ENCODE assay signal across 1 cellular context in the genomic region with DNA sequence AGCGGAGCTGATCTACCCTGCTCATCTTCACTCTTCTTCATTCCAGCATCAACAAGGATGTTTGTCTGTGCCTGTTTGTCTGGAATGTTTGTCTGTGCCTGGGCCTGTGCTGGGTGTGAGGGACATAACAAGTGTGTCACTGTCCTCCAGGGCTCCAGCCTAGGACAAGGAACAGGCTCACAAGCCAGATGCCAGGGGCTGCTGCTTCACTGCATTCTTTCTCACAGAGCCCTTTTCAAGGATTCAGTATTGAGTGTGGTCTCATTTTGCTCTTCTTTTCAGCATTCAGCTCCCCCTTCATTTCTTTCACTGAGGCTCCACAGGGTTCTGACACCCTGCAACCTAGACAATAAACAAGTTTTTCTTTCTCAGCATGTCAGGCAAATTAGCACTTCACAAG.
TF ChIP-seq lines count a peak whose summit lies in the region.

No MANE protein-coding gene starts in this region.

TF ChIP-seq in GM23338, 12 proteins besides CTCF, POLR2A, EP300 and RAD21 (continued from another document):
- TF ChIP-seq, protein P1, sequence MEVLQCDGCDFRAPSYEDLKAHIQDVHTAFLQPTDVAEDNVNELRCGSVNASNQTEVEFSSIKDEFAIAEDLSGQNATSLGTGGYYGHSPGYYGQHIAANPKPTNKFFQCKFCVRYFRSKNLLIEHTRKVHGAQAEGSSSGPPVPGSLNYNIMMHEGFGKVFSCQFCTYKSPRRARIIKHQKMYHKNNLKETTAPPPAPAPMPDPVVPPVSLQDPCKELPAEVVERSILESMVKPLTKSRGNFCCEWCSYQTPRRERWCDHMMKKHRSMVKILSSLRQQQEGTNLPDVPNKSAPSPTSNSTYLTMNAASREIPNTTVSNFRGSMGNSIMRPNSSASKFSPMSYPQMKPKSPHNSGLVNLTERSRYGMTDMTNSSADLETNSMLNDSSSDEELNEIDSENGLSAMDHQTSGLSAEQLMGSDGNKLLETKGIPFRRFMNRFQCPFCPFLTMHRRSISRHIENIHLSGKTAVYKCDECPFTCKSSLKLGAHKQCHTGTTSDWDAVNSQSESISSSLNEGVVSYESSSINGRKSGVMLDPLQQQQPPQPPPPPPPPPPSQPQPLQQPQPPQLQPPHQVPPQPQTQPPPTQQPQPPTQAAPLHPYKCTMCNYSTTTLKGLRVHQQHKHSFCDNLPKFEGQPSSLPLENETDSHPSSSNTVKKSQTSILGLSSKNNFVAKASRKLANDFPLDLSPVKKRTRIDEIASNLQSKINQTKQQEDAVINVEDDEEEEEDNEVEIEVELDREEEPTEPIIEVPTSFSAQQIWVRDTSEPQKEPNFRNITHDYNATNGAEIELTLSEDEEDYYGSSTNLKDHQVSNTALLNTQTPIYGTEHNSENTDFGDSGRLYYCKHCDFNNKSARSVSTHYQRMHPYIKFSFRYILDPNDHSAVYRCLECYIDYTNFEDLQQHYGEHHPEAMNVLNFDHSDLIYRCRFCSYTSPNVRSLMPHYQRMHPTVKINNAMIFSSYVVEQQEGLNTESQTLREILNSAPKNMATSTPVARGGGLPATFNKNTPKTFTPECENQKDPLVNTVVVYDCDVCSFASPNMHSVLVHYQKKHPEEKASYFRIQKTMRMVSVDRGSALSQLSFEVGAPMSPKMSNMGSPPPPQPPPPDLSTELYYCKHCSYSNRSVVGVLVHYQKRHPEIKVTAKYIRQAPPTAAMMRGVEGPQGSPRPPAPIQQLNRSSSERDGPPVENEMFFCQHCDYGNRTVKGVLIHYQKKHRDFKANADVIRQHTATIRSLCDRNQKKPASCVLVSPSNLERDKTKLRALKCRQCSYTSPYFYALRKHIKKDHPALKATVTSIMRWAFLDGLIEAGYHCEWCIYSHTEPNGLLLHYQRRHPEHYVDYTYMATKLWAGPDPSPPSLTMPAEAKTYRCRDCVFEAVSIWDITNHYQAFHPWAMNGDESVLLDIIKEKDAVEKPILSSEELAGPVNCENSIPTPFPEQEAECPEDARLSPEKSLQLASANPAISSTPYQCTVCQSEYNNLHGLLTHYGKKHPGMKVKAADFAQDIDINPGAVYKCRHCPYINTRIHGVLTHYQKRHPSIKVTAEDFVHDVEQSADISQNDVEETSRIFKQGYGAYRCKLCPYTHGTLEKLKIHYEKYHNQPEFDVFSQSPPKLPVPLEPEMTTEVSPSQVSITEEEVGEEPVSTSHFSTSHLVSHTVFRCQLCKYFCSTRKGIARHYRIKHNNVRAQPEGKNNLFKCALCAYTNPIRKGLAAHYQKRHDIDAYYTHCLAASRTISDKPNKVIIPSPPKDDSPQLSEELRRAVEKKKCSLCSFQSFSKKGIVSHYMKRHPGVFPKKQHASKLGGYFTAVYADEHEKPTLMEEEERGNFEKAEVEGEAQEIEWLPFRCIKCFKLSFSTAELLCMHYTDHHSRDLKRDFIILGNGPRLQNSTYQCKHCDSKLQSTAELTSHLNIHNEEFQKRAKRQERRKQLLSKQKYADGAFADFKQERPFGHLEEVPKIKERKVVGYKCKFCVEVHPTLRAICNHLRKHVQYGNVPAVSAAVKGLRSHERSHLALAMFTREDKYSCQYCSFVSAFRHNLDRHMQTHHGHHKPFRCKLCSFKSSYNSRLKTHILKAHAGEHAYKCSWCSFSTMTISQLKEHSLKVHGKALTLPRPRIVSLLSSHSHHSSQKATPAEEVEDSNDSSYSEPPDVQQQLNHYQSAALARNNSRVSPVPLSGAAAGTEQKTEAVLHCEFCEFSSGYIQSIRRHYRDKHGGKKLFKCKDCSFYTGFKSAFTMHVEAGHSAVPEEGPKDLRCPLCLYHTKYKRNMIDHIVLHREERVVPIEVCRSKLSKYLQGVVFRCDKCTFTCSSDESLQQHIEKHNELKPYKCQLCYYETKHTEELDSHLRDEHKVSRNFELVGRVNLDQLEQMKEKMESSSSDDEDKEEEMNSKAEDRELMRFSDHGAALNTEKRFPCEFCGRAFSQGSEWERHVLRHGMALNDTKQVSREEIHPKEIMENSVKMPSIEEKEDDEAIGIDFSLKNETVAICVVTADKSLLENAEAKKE (CRISPR knock-in tag; IDR thresholded peaks at IDR 0.05), result no peak
- no peak for TF ChIP-seq POLR2AphosphoS5 (IDR thresholded peaks at IDR 0.05; ENCODE audit: low read depth)
- no peak for TF ChIP-seq JUNB (IDR thresholded peaks at IDR 0.05; ENCODE audit: unreplicated experiment)
